Comparison of ENCODE assay signal across 1 cellular context in the genomic region with DNA sequence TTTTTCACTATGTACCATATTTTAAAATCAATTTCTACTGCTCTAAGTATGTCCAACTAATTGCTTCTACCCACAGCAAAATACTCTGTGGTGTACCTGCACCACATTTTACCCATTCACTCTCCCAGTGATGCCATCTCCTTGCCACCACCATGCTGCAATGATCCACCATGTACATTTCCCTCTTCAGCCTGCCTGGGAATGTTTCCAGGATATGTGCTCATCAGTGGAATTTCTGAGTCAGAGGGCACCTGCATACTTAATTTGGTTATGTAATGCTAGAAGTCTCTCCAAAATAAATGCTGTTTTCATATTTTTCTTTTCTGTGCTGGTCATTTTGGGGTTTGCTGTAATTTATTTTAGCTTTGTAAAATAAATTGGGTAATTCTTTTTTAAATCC.
A peak's percentile ranks its signal among the peaks of the same experiment; 100 is the strongest.
TF ChIP-seq lines count a peak whose summit lies in the region.

No MANE protein-coding gene starts in this region.

TF ChIP-seq in HEK293, 187 proteins besides CTCF, POLR2A, EP300 and RAD21 (continued from another document):
- TF ChIP-seq ZNF26 (tag by site-specific recombination; IDR thresholded peaks at IDR 0.05), result peak; percentile 56; the same call in 1 of the 2 replicates
- no peak for TF ChIP-seq ZNF280C (tag by site-specific recombination; IDR thresholded peaks at IDR 0.05)
- no peak for TF ChIP-seq ZNF692 (tag by site-specific recombination; IDR thresholded peaks at IDR 0.05)
- no peak for TF ChIP-seq ZNF362 (tag by site-specific recombination; IDR thresholded peaks at IDR 0.05)
- TF ChIP-seq KLF9 (tag by site-specific recombination; IDR thresholded peaks at IDR 0.05; ENCODE audit: low read depth), result no peak
TF ChIP-seq in HEK293: peak in this region for 6.
